ENCODE assay signal across 18 cellular contexts in the genomic region with DNA sequence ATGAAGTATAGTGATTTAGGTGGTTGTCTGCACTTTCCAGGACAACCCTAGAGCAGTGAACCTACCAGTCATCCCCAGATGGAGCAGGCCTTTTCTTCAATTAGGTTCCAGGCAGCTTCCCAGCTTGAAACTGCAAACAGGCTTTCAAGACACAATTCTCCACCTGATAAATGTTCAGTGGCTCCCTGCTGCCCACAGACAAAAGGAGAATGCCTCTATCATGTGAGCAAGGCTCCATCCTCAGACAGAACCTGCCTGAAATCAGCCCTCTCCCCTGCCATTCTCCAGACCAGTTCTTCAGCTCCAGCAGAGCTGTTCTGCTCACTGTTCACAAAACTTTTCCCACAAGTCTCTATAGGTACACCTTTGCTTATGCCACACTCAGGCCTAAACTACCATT. TPM values are rescaled to one million over a fixed set of nuclear protein-coding genes. Genes with fewer than 3 reads are reported as not detected.
DNase-seq lines count a peak whose midpoint lies in the region; ATAC-seq and TF ChIP-seq lines count a peak whose summit lies in the region.
"Had no signal": no experiment of that assay in that cellular context is flagged by ENCODE, and none has a peak within 500 bp of the region (broad histone marks: within the 10 kb centered on the region; RNA-seq: fewer than 3 reads in every experiment).

No MANE protein-coding gene starts in this region.

- H4K8ac ChIP-seq in mesendoderm (ENCODE audit: low read depth, low read length): no peak overlapping the region

- H2BK15ac ChIP-seq in mesendoderm (replicated peaks; ENCODE audit: low read depth): no peak overlapping the region

- H3K9ac ChIP-seq in mesendoderm (ENCODE audit: low read length): no peak overlapping the region

- peaks cover 4% of the 10 kb centered on the region for H3K4me1 Mint-ChIP-seq in WTC11
- no peaks in the 10 kb centered on the region for H3K4me1 Mint-ChIP-seq in stimulated activated effector memory CD8-positive, alpha-beta T cell treated with anti-CD3 and anti-CD28 coated beads, Interleukin-12 subunit alpha, Interleukin-12 subunit beta, amount 100 ng/mL, for 72 hours
- H3K4me1 Mint-ChIP-seq: IgD-negative memory B cell, T-cell had no signal

- no peaks in the 10 kb centered on the region for H3K36me3 Mint-ChIP-seq in WTC11
- H3K36me3 Mint-ChIP-seq in stimulated activated effector memory CD8-positive, alpha-beta T cell treated with anti-CD3 and anti-CD28 coated beads, Interleukin-12 subunit alpha, Interleukin-12 subunit beta, amount 100 ng/mL, for 72 hours: no peaks in the 10 kb centered on the region
- H3K36me3 Mint-ChIP-seq: IgD-negative memory B cell, T-cell had no signal

- no peak overlapping the region for H3K4me3 ChIP-seq in mesendoderm (ENCODE audit: low read length)

- H3K79me1 ChIP-seq in mesendoderm (ENCODE audit: low read length): no peaks in the 10 kb centered on the region

- no peaks in the 10 kb centered on the region for H3K4me1 ChIP-seq in mesendoderm (ENCODE audit: control insufficient read depth, low read depth, low read length)

- no peak overlapping the region for H3K4me2 ChIP-seq in mesendoderm (ENCODE audit: low read length)

- no peak overlapping the region for H2AK5ac ChIP-seq in mesendoderm (ENCODE audit: low read length)

- no peak overlapping the region for H2BK5ac ChIP-seq in mesendoderm (ENCODE audit: low read length)

- H4K5ac ChIP-seq in mesendoderm (ENCODE audit: low read length): no peak overlapping the region

- DNase-seq in NCI-H748 (lab: John Stamatoyannopoulos, UW; ENCODE audit: unreplicated experiment) (peak; percentile 15), NCI-H748 treated with DMSO at 0.1 percent for 48 hours (lab: John Stamatoyannopoulos, UW) (no peak), NCI-H146 (lab: John Stamatoyannopoulos, UW) (peak; percentile 83), WTC11 (ENCODE audit: low spot score) (peak; percentile 12), mesendoderm (peak; percentile 80)
- DNase-seq in stimulated activated effector memory CD8-positive, alpha-beta T cell treated with anti-CD3 and anti-CD28 coated beads, Interleukin-12 subunit alpha, Interleukin-12 subunit beta, amount 100 ng/mL, for 72 hours (ENCODE audit: low spot score in 2 of 2): no peak
- no peak for DNase-seq in activated CD4-positive, CD25-positive, alpha-beta regulatory T cell treated with anti-CD3 and anti-CD28 coated beads, Interleukin-2, amount 50 U/mL, for 72 hours
- DNase-seq: NCI-H1092, NCI-H1436 treated with DMSO at 0.1 percent for 48 hours, NCI-H2029, NCI-H2227 treated with DMSO at 0.1 percent for 48 hours, NCI-H510A treated with DMSO at 0.1 percent for 48 hours, Right ventricle myocardium superior, RPMI8226, T-cell had no signal

- POLR2A ChIA-PET in WTC11 (lab: Charles Lee): no interaction called here

- H3K79me2 ChIP-seq in mesendoderm (ENCODE audit: control insufficient read depth, insufficient read depth, low read length): no peaks in the 10 kb centered on the region

- H3K18ac ChIP-seq in mesendoderm (ENCODE audit: low read length): no peak overlapping the region

- H3K56ac ChIP-seq in mesendoderm (ENCODE audit: low read length): no peak overlapping the region

- H3K27ac Mint-ChIP-seq in WTC11: no peak overlapping the region
- H3K27ac Mint-ChIP-seq in stimulated activated effector memory CD8-positive, alpha-beta T cell treated with anti-CD3 and anti-CD28 coated beads, Interleukin-12 subunit alpha, Interleukin-12 subunit beta, amount 100 ng/mL, for 72 hours: no peak overlapping the region
- H3K27ac Mint-ChIP-seq: IgD-negative memory B cell, T-cell had no signal

- no peak overlapping the region for H3K27ac ChIP-seq in mesendoderm (ENCODE audit: low read depth, low read length)

- H3K36me3 ChIP-seq in mesendoderm (ENCODE audit: control insufficient read depth, insufficient read depth, low read length): no peaks in the 10 kb centered on the region

- no peak for TF ChIP-seq CTCF in WTC11 (IDR thresholded peaks at IDR 0.05)

- H3K4me3 Mint-ChIP-seq in WTC11: no peak overlapping the region
- no peak overlapping the region for H3K4me3 Mint-ChIP-seq in stimulated activated effector memory CD8-positive, alpha-beta T cell treated with anti-CD3 and anti-CD28 coated beads, Interleukin-12 subunit alpha, Interleukin-12 subunit beta, amount 100 ng/mL, for 72 hours
- H3K4me3 Mint-ChIP-seq: IgD-negative memory B cell, T-cell had no signal

- H3K27me3 ChIP-seq in mesendoderm (ENCODE audit: insufficient read depth, low read length, poor library complexity): no peaks in the 10 kb centered on the region

- no peak overlapping the region for H3K23ac ChIP-seq in mesendoderm (ENCODE audit: low read length)

- H3K27me3 Mint-ChIP-seq in WTC11 (ENCODE audit: low read depth): peaks cover 6% of the 10 kb centered on the region; the same call in 1 of the 2 replicates
- H3K27me3 Mint-ChIP-seq: IgD-negative memory B cell had no signal

- H3K9me3 Mint-ChIP-seq in WTC11: no peaks in the 10 kb centered on the region
- no peaks in the 10 kb centered on the region for H3K9me3 Mint-ChIP-seq in stimulated activated effector memory CD8-positive, alpha-beta T cell treated with anti-CD3 and anti-CD28 coated beads, Interleukin-12 subunit alpha, Interleukin-12 subunit beta, amount 100 ng/mL, for 72 hours
- H3K9me3 Mint-ChIP-seq: IgD-negative memory B cell, T-cell had no signal

- no peak overlapping the region for H2BK120ac ChIP-seq in mesendoderm (ENCODE audit: low read depth, low read length)

- ATAC-seq in WTC11: peak; percentile 86
- ATAC-seq in stimulated activated effector memory CD8-positive, alpha-beta T cell treated with anti-CD3 and anti-CD28 coated beads, Interleukin-12 subunit alpha, Interleukin-12 subunit beta, amount 100 ng/mL, for 72 hours: no peak
- ATAC-seq in HG03175 (IDR thresholded peaks at IDR 0.05; ENCODE audit: unreplicated experiment): no peak
- ATAC-seq: T-cell had no signal

- CTCF ChIA-PET in WTC11 (lab: Charles Lee): no interaction called here

- H3K4ac ChIP-seq in mesendoderm (ENCODE audit: low read depth, low read length): no peak overlapping the region

TF ChIP-seq in WTC11, 78 proteins besides CTCF, POLR2A, EP300 and RAD21 (continues in another document):
- TF ChIP-seq PRDM15 (CRISPR knock-in tag; IDR thresholded peaks at IDR 0.05) (no peak), NR2C2 (CRISPR knock-in tag; IDR thresholded peaks at IDR 0.05) (no peak), TCF7 (CRISPR knock-in tag; IDR thresholded peaks at IDR 0.05; ENCODE audit: low read depth) (no peak), ZSCAN18 (CRISPR knock-in tag; IDR thresholded peaks at IDR 0.05) (no peak), IRF1 (CRISPR knock-in tag; IDR thresholded peaks at IDR 0.05) (no peak), ZNF138 (CRISPR knock-in tag; conservative IDR thresholded peaks at IDR 0.05) (no peak)

RNA-seq across cellular contexts. Expression of gene RELN, which starts 22.1 kb away (rescaled TPM):
- total RNA-seq in WTC11 (2021): 0.20 to 0.53 TPM (median 0.44 TPM) in 3 replicates
- polyA plus RNA-seq in mesendoderm (2013, experiment 1 of 2): 0.60 TPM
- polyA plus RNA-seq in mesendoderm (2013, experiment 2 of 2): 0.52 TPM
- total RNA-seq: H4 had no signal
- polyA plus RNA-seq: IgD-negative memory B cell had no signal

Comparison
In these comparisons a context has a peak if more than half of its experiments do, and no peak if none do; other contexts are left out.
1. DNase-seq: peak in NCI-H748 (single experiment), NCI-H146 (single experiment), WTC11 (single experiment) and mesendoderm (single experiment); none in NCI-H748 treated with DMSO at 0.1 percent for 48 hours (single experiment), stimulated activated effector memory CD8-positive, alpha-beta T cell treated with anti-CD3 and anti-CD28 coated beads, Interleukin-12 subunit alpha, Interleukin-12 subunit beta, amount 100 ng/mL, for 72 hours (0 of 2) and activated CD4-positive, CD25-positive, alpha-beta regulatory T cell treated with anti-CD3 and anti-CD28 coated beads, Interleukin-2, amount 50 U/mL, for 72 hours (single experiment).